8 cellular contexts compared by ENCODE assay signal in genomic region chr16:20675488-20676267, GRCh38. TPM values are rescaled to one million over a fixed set of nuclear protein-coding genes. Genes with fewer than 3 reads are reported as not detected.
DNase-seq lines count a peak whose midpoint lies in the region; ATAC-seq and TF ChIP-seq lines count a peak whose summit lies in the region.

No MANE protein-coding gene starts in this region.

- H3K27ac Mint-ChIP-seq in stimulated activated naive B cell treated with anti-CD40 and anti-IgM and Interleukin-4, amounts not matched to agents 10 μg/mL and 1 μg/mL and 100 μg/mL, for 72 hours, result peak overlapping the region; percentile 93

- no peaks in the 10 kb centered on the region for H3K27me3 Mint-ChIP-seq in stimulated activated naive B cell treated with anti-CD40 and anti-IgM and Interleukin-4, amounts not matched to agents 10 μg/mL and 1 μg/mL and 100 μg/mL, for 72 hours

- ATAC-seq in GM21723 (IDR thresholded peaks at IDR 0.05; ENCODE audit: unreplicated experiment), result peak; percentile 69
- ATAC-seq in left lung, result peak; percentile 91
- ATAC-seq in stimulated activated naive B cell treated with anti-CD40 and anti-IgM and Interleukin-4, amounts not matched to agents 10 μg/mL and 1 μg/mL and 100 μg/mL, for 72 hours (replicated peaks), result peak; percentile 60 to 71

- peak overlapping the region in 9 of 11 experiments; percentile 27 to 79 (median 67); a peak in 16 of 22 replicates for H3K27ac ChIP-seq in BLaER1 treated with 17β-estradiol and CSF1 and Interleukin-3, amounts not matched to agents 10 nM and 100 nM
- H3K27ac ChIP-seq in left lung, result peak overlapping the region; percentile 53 to 61

- DNase-seq in NCI-H510A treated with DMSO at 0.1 percent for 48 hours (lab: John Stamatoyannopoulos, UW) (peak; percentile 85), T47D (ENCODE audit: low read depth in 1 of 2, low spot score in 1 of 2) (peak; percentile 19 to 95), left lung (peak in 1 of 2 donors; percentile 44), NCI-H187 treated with DMSO at 0.1 percent for 48 hours (lab: John Stamatoyannopoulos, UW) (no peak), G401 (ENCODE audit: low spot score) (no peak)
- DNase-seq in stimulated activated naive B cell treated with anti-CD40 and anti-IgM and Interleukin-4, amounts not matched to agents 10 μg/mL and 1 μg/mL and 100 μg/mL, for 72 hours, result peak; percentile 4

- H3K4me1 ChIP-seq in BLaER1 treated with 17β-estradiol and CSF1 and Interleukin-3, amounts not matched to agents 10 nM and 100 nM, result peaks cover 6 to 40% (median 37%) of the 10 kb centered on the region in 10 experiments; a peak in 17 of 20 replicates
- H3K4me1 ChIP-seq in left lung, result peaks cover 0 to 40% of the 10 kb centered on the region in 2 donors

- in situ Hi-C loops in T47D (cut with HindIII; ENCODE audit: low pct_unique_long_range_greater_than_20kb, low sequenced_read_pairs), result no loop called here
- in situ Hi-C loops in G401 (cut with HindIII; ENCODE audit: low sequenced_read_pairs), result no loop called here

- H3K4me2 ChIP-seq in BLaER1 treated with 17β-estradiol and CSF1 and Interleukin-3, amounts not matched to agents 10 nM and 100 nM, result peak overlapping the region; percentile 19 to 74 (median 51)

- peaks cover 35 to 46% of the 10 kb centered on the region in 2 donors for H3K4me1 Mint-ChIP-seq in stimulated activated naive B cell treated with anti-CD40 and anti-IgM and Interleukin-4, amounts not matched to agents 10 μg/mL and 1 μg/mL and 100 μg/mL, for 72 hours

- intact Hi-C loops in left lung (cut with DNase I), result no loop called here

- H3K4me3 ChIP-seq in BLaER1 treated with 17β-estradiol and CSF1 and Interleukin-3, amounts not matched to agents 10 nM and 100 nM, result peak overlapping the region in 5 of 10 experiments; percentile 2 to 50 (median 12); a peak in 8 of 20 replicates
- peak overlapping the region; percentile 21 to 34 for H3K4me3 ChIP-seq in left lung

- peak overlapping the region; percentile 74 to 77 for H3K4me3 Mint-ChIP-seq in stimulated activated naive B cell treated with anti-CD40 and anti-IgM and Interleukin-4, amounts not matched to agents 10 μg/mL and 1 μg/mL and 100 μg/mL, for 72 hours

- H3K9me3 Mint-ChIP-seq in stimulated activated naive B cell treated with anti-CD40 and anti-IgM and Interleukin-4, amounts not matched to agents 10 μg/mL and 1 μg/mL and 100 μg/mL, for 72 hours, result no peaks in the 10 kb centered on the region

- H3K36me3 ChIP-seq in BLaER1 treated with 17β-estradiol and CSF1 and Interleukin-3, amounts not matched to agents 10 nM and 100 nM, result no peaks in the 10 kb centered on the region
- no peaks in the 10 kb centered on the region for H3K36me3 ChIP-seq in left lung

- H3K9me3 ChIP-seq in BLaER1 treated with 17β-estradiol and CSF1 and Interleukin-3, amounts not matched to agents 10 nM and 100 nM (replicated peaks in 1 of 11), result no peaks in the 10 kb centered on the region
- H3K9me3 ChIP-seq in left lung, result no peaks in the 10 kb centered on the region

- no peaks in the 10 kb centered on the region for H3K27me3 ChIP-seq in BLaER1 treated with 17β-estradiol and CSF1 and Interleukin-3, amounts not matched to agents 10 nM and 100 nM
- H3K27me3 ChIP-seq in left lung, result no peaks in the 10 kb centered on the region

- H4K20me1 ChIP-seq in BLaER1 treated with 17β-estradiol and CSF1 and Interleukin-3, amounts not matched to agents 10 nM and 100 nM, result no peaks in the 10 kb centered on the region

- H3K36me3 Mint-ChIP-seq in stimulated activated naive B cell treated with anti-CD40 and anti-IgM and Interleukin-4, amounts not matched to agents 10 μg/mL and 1 μg/mL and 100 μg/mL, for 72 hours, result no peaks in the 10 kb centered on the region

- peak overlapping the region in 8 of 11 experiments; percentile 4 to 60 (median 38); a peak in 10 of 22 replicates for H3K9ac ChIP-seq in BLaER1 treated with 17β-estradiol and CSF1 and Interleukin-3, amounts not matched to agents 10 nM and 100 nM

- TF ChIP-seq CTCF in left lung (IDR thresholded peaks at IDR 0.05), result no peak

RNA-seq across cellular contexts. Expression of gene ACSM1, which starts 21.8 kb away (rescaled TPM):
- under 1 TPM; 0.21 to 0.82 TPM for total RNA-seq in left lung
- total RNA-seq in G401 (2014; rRNA removed; shearing (Covaris generic)), result not detected in 2 replicates

Comparison
In these comparisons a context has a peak if more than half of its experiments do, and no peak if none do; other contexts are left out.
1. DNase-seq: peak in NCI-H510A treated with DMSO at 0.1 percent for 48 hours (single experiment), T47D (2 of 2) and stimulated activated naive B cell treated with anti-CD40 and anti-IgM and Interleukin-4, amounts not matched to agents 10 μg/mL and 1 μg/mL and 100 μg/mL, for 72 hours (single experiment); none in NCI-H187 treated with DMSO at 0.1 percent for 48 hours (single experiment) and G401 (single experiment).
2. Peak in every context shown above with its lines, with median percentiles within 50 percentile points of each other: ATAC-seq.